In the genomic region with DNA sequence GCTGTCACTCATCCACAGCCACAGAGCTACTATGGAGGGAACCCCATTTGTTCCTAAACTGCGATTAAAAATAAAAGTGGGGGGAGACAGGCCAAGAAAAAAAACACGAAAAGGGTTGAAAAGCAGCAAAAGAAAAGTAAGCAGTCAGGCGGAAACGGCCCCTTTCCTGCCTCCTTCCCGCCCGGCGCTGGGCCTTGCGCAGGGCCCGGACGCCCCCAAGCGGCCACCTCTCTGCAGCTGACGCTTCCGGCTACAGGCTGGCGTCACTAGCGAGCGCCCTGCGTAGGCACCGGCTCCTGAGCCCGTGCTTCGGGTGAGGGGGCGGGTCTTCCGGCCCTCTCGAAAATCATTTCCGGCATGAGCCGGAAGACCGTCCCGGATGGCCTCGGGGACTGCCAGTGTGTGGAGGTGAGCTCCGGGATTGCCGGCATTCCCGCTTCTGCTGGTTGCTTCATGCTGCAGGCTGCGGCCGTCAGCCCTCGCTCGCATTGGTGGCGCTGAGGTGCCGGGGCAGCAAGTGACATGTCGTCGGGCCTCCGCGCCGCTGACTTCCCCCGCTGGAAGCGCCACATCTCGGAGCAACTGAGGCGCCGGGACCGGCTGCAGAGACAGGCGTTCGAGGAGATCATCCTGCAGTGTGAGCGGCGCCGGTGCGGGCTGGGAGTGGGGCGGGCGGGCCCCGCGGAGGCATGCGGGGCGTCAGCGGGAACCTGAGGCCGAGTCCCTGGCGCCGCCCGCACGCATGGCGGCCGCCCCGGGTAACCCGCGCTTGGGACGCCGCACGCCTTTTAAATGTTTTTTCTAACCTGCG, we compare ENCODE assay signal across 1 cellular context.
A peak's percentile ranks its signal among the peaks of the same experiment; 100 is the strongest.
TF ChIP-seq lines count a peak whose summit lies in the region.

A gene (plus strand): TSS at position 368 of the 811 bp plus-strand sequence. CDS start 155 bp downstream, at position 523.

TF ChIP-seq in SK-N-SH, 30 proteins besides CTCF, POLR2A, EP300 and RAD21 (continued from another document):
- TF ChIP-seq, protein P1, sequence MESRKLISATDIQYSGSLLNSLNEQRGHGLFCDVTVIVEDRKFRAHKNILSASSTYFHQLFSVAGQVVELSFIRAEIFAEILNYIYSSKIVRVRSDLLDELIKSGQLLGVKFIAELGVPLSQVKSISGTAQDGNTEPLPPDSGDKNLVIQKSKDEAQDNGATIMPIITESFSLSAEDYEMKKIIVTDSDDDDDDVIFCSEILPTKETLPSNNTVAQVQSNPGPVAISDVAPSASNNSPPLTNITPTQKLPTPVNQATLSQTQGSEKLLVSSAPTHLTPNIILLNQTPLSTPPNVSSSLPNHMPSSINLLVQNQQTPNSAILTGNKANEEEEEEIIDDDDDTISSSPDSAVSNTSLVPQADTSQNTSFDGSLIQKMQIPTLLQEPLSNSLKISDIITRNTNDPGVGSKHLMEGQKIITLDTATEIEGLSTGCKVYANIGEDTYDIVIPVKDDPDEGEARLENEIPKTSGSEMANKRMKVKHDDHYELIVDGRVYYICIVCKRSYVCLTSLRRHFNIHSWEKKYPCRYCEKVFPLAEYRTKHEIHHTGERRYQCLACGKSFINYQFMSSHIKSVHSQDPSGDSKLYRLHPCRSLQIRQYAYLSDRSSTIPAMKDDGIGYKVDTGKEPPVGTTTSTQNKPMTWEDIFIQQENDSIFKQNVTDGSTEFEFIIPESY (IDR thresholded peaks at IDR 0.05; ENCODE audit: borderline replicate concordance, low read depth), result no peak
- TF ChIP-seq, protein P2, sequence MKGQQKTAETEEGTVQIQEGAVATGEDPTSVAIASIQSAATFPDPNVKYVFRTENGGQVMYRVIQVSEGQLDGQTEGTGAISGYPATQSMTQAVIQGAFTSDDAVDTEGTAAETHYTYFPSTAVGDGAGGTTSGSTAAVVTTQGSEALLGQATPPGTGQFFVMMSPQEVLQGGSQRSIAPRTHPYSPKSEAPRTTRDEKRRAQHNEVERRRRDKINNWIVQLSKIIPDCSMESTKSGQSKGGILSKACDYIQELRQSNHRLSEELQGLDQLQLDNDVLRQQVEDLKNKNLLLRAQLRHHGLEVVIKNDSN (IDR thresholded peaks at IDR 0.05; ENCODE audit: borderline replicate concordance, low read depth), result 0 out of 2 replicates have a peak, but pooled peaks have one; percentile 22
- TF ChIP-seq FOXM1 (IDR thresholded peaks at IDR 0.05; ENCODE audit: low read depth), result no peak
- peak; percentile 39; the same call in 1 of the 2 replicates for TF ChIP-seq NFIC (IDR thresholded peaks at IDR 0.05; ENCODE audit: borderline replicate concordance)
- peak; percentile 89 for TF ChIP-seq TAF1 (IDR thresholded peaks at IDR 0.05; ENCODE audit: borderline replicate concordance, low read depth, low read length)
- TF ChIP-seq POLR2AphosphoS5 (IDR thresholded peaks at IDR 0.05; ENCODE audit: low read depth, low read length), result peak; percentile 92
- TF ChIP-seq RFX5 (IDR thresholded peaks at IDR 0.05; ENCODE audit: low read length), result peak; percentile 49; the same call in 1 of the 2 replicates
- TF ChIP-seq, protein P3, sequence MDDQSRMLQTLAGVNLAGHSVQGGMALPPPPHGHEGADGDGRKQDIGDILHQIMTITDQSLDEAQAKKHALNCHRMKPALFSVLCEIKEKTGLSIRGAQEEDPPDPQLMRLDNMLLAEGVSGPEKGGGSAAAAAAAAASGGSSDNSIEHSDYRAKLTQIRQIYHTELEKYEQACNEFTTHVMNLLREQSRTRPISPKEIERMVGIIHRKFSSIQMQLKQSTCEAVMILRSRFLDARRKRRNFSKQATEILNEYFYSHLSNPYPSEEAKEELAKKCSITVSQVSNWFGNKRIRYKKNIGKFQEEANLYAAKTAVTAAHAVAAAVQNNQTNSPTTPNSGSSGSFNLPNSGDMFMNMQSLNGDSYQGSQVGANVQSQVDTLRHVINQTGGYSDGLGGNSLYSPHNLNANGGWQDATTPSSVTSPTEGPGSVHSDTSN (IDR thresholded peaks at IDR 0.05), result peak; percentile 44; the same call in 1 of the 2 replicates
- TF ChIP-seq FOSL2 (IDR thresholded peaks at IDR 0.05; ENCODE audit: borderline replicate concordance, low read depth), result no peak
- peak; percentile 60 for TF ChIP-seq CHD2 (IDR thresholded peaks at IDR 0.05; ENCODE audit: low read length, partially characterized antibody)
- TF ChIP-seq JUND (IDR thresholded peaks at IDR 0.05), result no peak
- no peak for TF ChIP-seq FOXJ3 (CRISPR knock-in tag; IDR thresholded peaks at IDR 0.05)
- no peak for TF ChIP-seq EZH2phosphoT487 (IDR thresholded peaks at IDR 0.05; ENCODE audit: borderline replicate concordance, low read depth)
